ENCODE assay signal across 4 cellular contexts in the genomic region with DNA sequence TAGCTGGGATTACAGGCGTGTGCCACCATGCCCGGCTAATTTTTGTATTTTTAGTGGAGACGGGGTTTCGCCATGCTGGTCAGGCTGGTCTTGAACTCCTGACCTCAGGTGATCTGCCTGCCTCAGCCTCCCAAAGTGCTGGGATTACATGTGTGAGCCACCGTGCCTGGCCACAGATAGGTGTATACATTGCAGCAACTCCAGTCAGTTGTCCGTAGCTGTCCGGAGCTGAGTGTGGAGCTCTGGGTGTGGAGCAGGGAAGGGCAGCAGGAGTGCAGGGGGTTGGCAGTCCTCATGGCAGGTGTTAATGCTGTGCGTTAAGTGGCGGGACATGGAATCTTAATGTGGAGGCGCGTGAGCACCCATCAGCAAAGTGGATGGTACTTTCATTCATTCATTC. TPM values are rescaled to one million over a fixed set of nuclear protein-coding genes. Genes with fewer than 3 reads are reported as not detected.
"Had no signal": no experiment of that assay in that cellular context is flagged by ENCODE, and none has a peak within 500 bp of the region (broad histone marks: within the 10 kb centered on the region; RNA-seq: fewer than 3 reads in every experiment).

No MANE protein-coding gene starts in this region.

RNA-seq across cellular contexts. Expression of a gene that starts 8.9 kb away (rescaled TPM):
- total RNA-seq: GM23248 had no signal
- polyA plus RNA-seq: GM23248 had no signal

RNA-seq across cellular contexts. Expression of a gene that starts 17.4 kb away (rescaled TPM):
- total RNA-seq: GM23248, GM23338, H1, HFFc6 had no signal
- polyA plus RNA-seq: GM23248 had no signal

RNA-seq across cellular contexts. Expression of a gene that starts 42.3 kb away (rescaled TPM):
- total RNA-seq: GM23248, HFFc6 had no signal
- polyA plus RNA-seq: GM23248 had no signal

RNA-seq across cellular contexts. Expression of a gene that starts 42.4 kb away (rescaled TPM):
- total RNA-seq: GM23248, GM23338, H1, HFFc6 had no signal
- polyA plus RNA-seq: GM23248, GM23338 had no signal
